ENCODE assay signal across 2 cellular contexts in the genomic region with DNA sequence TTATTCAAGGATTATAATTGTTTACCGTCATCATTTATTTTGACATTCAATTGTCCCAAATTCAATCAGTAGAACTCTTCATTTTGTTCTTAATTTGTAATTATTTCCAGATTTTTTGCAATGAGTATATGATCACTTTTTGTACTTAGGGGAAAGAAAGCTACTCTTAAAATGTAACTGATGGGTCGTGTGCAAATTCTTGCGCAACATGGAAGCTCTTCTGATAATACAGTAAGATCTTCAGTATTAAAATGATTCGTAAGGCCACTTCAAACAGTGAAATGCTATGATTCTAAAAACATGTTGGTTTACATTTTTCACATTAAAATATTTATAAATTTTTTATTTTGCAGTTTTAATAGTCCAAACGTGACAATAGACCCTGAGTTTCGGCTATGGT.
TF ChIP-seq lines count a peak whose summit lies in the region.

No MANE protein-coding gene starts in this region.

TF ChIP-seq in IMR-90, 13 proteins besides CTCF, POLR2A, EP300 and RAD21:
- TF ChIP-seq RCOR1 (IDR thresholded peaks at IDR 0.05; ENCODE audit: insufficient replicate concordance, low read length) (no peak), CEBPB (IDR thresholded peaks at IDR 0.05; ENCODE audit: low read depth, low read length) (peak; percentile 90)

TF ChIP-seq in H1, 55 proteins besides CTCF, POLR2A, EP300 and RAD21:
- TF ChIP-seq CHD7 (IDR thresholded peaks at IDR 0.05; ENCODE audit: insufficient replicate concordance, low read length) = no peak
- TF ChIP-seq CEBPB (IDR thresholded peaks at IDR 0.05; ENCODE audit: low read depth, low read length) = peak; percentile 93
